31 cellular contexts compared by ENCODE assay signal in the genomic region with DNA sequence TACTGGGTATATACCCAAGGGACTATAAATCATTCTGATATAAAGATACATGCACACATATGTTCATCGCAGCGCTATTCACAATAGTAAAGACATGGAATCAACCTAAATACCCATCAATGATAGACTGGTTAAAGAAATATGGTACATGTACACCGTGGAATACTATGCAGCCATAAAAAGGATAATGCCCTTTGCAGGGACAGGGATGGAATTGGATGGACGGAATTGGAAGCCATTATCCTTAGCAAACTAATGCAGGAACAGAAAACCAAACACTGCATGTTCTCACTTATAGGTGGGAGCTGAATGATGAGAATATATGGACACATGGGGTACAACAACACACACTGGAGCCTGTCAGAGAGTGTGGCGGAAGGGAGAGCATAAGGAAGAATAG. TPM values are rescaled to one million over a fixed set of nuclear protein-coding genes. Genes with fewer than 3 reads are reported as not detected.
DNase-seq lines count a peak whose midpoint lies in the region; ATAC-seq, FAIRE-seq and TF ChIP-seq lines count a peak whose summit lies in the region.
"Had no signal": no experiment of that assay in that cellular context is flagged by ENCODE, and none has a peak within 500 bp of the region (broad histone marks: within the 10 kb centered on the region; RNA-seq: fewer than 3 reads in every experiment).

No MANE protein-coding gene starts in this region.

- CTCF ChIA-PET in HEK293 (lab: Yijun Ruan, JAX) (interaction anchor here (0.6 kb wide), 1 partner anchor 81 kb away, joined by 3 read pairs; no protein-coding TSS in a partner anchor), K562 (lab: Yijun Ruan, JAX; ENCODE audit: low intra/inter-chr PET ratio) (no interaction called here)

- H3K9me3 ChIP-seq in HEK293 (ENCODE audit: control insufficient read depth, insufficient read depth, low read depth, low read length) (no peaks in the 10 kb centered on the region), K562 (replicated peaks; ENCODE audit: control insufficient read depth, insufficient read depth, low read depth, low read length) (no peaks in the 10 kb centered on the region), adrenal gland (replicated peaks in 1 of 3) (no peaks in the 10 kb centered on the region)
- H3K9me3 ChIP-seq: A549, BE2C, BLaER1, Caco-2 had no signal

- no peaks in the 10 kb centered on the region for H3K36me3 ChIP-seq in HEK293 (ENCODE audit: control insufficient read depth in 2 of 2, insufficient read depth in 1 of 2, low read length in 2 of 2)
- no peaks in the 10 kb centered on the region for H3K36me3 ChIP-seq in K562 (ENCODE audit: control insufficient read depth, insufficient read depth, low read length)
- H3K36me3 ChIP-seq in adrenal gland (replicated peaks in 1 of 2) = no peaks in the 10 kb centered on the region
- H3K36me3 ChIP-seq: BE2C had no signal

- TF ChIP-seq POLR2A in K562 (conservative IDR thresholded peaks at IDR 0.05) (no peak), adrenal gland (IDR thresholded peaks at IDR 0.05) (no peak)

- DNase-seq in K562 (ENCODE audit: extremely low read depth in 1 of 4, low spot score in 3 of 4) (no peak), adrenal gland (no peak), HTR-8/SVneo (ENCODE audit: insufficient read length, low spot score) (no peak)
- DNase-seq: 8988T; ACHN; AML-193; BE2C; C1 segment of cervical spinal cord; Caco-2; Calu3; CD4-positive, alpha-beta memory T cell; CD4-positive, alpha-beta T cell; CD4-positive, CD25-positive, alpha-beta regulatory T cell; CD8-positive, alpha-beta memory T cell; CD8-positive, alpha-beta T cell; COR-L47; DMS 273 treated with DMSO at 0.1 percent for 48 hours; DMS153; DMS53; DMS79; DMS79 treated with DMSO at 0.1 percent for 48 hours; DND-41; EL had no signal

- no peaks in the 10 kb centered on the region for H4K20me1 ChIP-seq in K562 (replicated peaks; ENCODE audit: control insufficient read depth, insufficient read depth, low read length)
- H4K20me1 ChIP-seq: BLaER1; BLaER1 treated with 17β-estradiol and CSF1 and Interleukin-3, amounts not matched to agents 10 nM and 100 nM had no signal

- H3K27ac ChIP-seq in HEK293 (ENCODE audit: extremely low read depth, low read depth, low read length) = no peak overlapping the region
- H3K27ac ChIP-seq in K562 (ENCODE audit: extremely low read depth, low read depth, low read length) = no peak overlapping the region
- no peak overlapping the region for H3K27ac ChIP-seq in adrenal gland
- H3K27ac ChIP-seq: 22Rv1; A549; BLaER1; BLaER1 treated with 17β-estradiol and CSF1 and Interleukin-3, amounts not matched to agents 10 nM and 100 nM; C4-2B had no signal

- H3K4me1 ChIP-seq in HEK293 (ENCODE audit: control insufficient read depth, insufficient read depth, low read length) (no peaks in the 10 kb centered on the region), K562 (replicated peaks in 1 of 2; ENCODE audit: control insufficient read depth in 2 of 2, insufficient read depth in 2 of 2, low read length in 2 of 2) (no peaks in the 10 kb centered on the region), adrenal gland (replicated peaks in 1 of 2) (no peaks in the 10 kb centered on the region)
- H3K4me1 ChIP-seq: A549; BE2C; BLaER1; BLaER1 treated with 17β-estradiol and CSF1 and Interleukin-3, amounts not matched to agents 10 nM and 100 nM; Caco-2 had no signal

- no peak for TF ChIP-seq RAD21 in K562 (CRISPR knock-in tag; conservative IDR thresholded peaks at IDR 0.05 in 1 of 2, IDR thresholded peaks at IDR 0.05 in 1 of 2)

- ATAC-seq in K562 = no peak
- ATAC-seq: A549; CD8-positive, alpha-beta T cell had no signal

- 7% methylated on average over 5 of the region's 5 CpGs for WGBS in K562 (ENCODE audit: insufficient coverage, low coverage, missing lambda C conversion rate)
- WGBS in adrenal gland, 4 donors = 79 to 84% (median 83%) methylated on average over 5 of the region's 5 CpGs

- POLR2A ChIA-PET in HEK293 (lab: Yijun Ruan, JAX) = no interaction called here
- POLR2A ChIA-PET in K562 (lab: Yijun Ruan, JAX) = no interaction called here

- no TSS peak for BruUV-seq in K562 (replicated peaks; lab: Mats Ljungman, UMichigan)

- H2AFZ ChIP-seq in K562 (ENCODE audit: low read depth, low read length) = no peak overlapping the region

- no peak for TF ChIP-seq CTCF in HEK293 (tag by site-specific recombination; IDR thresholded peaks at IDR 0.05)
- TF ChIP-seq CTCF in K562 (IDR thresholded peaks at IDR 0.05 in 2 of 3, conservative IDR thresholded peaks at IDR 0.05 in 1 of 3; ENCODE audit: insufficient read depth in 2 of 3, low read depth in 1 of 3, low read length in 3 of 3) = no peak
- TF ChIP-seq CTCF in adrenal gland (IDR thresholded peaks at IDR 0.05) = no peak

- FAIRE-seq in K562 (lab: Jason Lieb, UNC) (no peak), HTR-8/SVneo (lab: Jason Lieb, UNC) (no peak)
- FAIRE-seq: A204.1, A549, D721Med had no signal

- H3K4me3 ChIP-seq in HEK293 (ENCODE audit: low read depth, low read length) = no peak overlapping the region
- H3K4me3 ChIP-seq in K562 = no peak overlapping the region
- no peak overlapping the region for H3K4me3 ChIP-seq in adrenal gland
- H3K4me3 ChIP-seq: A549; BLaER1; BLaER1 treated with 17β-estradiol and CSF1 and Interleukin-3, amounts not matched to agents 10 nM and 100 nM had no signal

- peaks cover 0 to 9% of the 10 kb centered on the region in 2 experiments; a peak in 1 of 5 replicates for H3K27me3 ChIP-seq in K562 (ENCODE audit: control insufficient read depth in 2 of 2, insufficient read depth in 2 of 2, low read length in 2 of 2)
- H3K27me3 ChIP-seq in adrenal gland = no peaks in the 10 kb centered on the region
- H3K27me3 ChIP-seq: BE2C; BLaER1; BLaER1 treated with 17β-estradiol and CSF1 and Interleukin-3, amounts not matched to agents 10 nM and 100 nM had no signal

- H3K9ac ChIP-seq in K562 (ENCODE audit: insufficient read depth in 1 of 2, low read depth in 2 of 2, low read length in 2 of 2) = no peak overlapping the region
- H3K9ac ChIP-seq: BLaER1; BLaER1 treated with 17β-estradiol and CSF1 and Interleukin-3, amounts not matched to agents 10 nM and 100 nM had no signal

- TF ChIP-seq EP300 in K562 (IDR thresholded peaks at IDR 0.05; ENCODE audit: low read length) = no peak

- in situ Hi-C loops in K562 (cut with MboI) = no loop called here

- H3K79me2 ChIP-seq in K562 (ENCODE audit: control insufficient read depth, insufficient read depth, low read length) = no peaks in the 10 kb centered on the region

- H3K4me2 ChIP-seq in K562 (ENCODE audit: insufficient read depth, low read length) = no peak overlapping the region
- H3K4me2 ChIP-seq: A549; BLaER1; BLaER1 treated with 17β-estradiol and CSF1 and Interleukin-3, amounts not matched to agents 10 nM and 100 nM had no signal

- intact Hi-C loops in K562 (cut with micrococcal nuclease) = no loop called here
- intact Hi-C loops in adrenal gland (cut with DNase I) = no loop called here

- no peaks in the 10 kb centered on the region for H3K9me1 ChIP-seq in K562 (ENCODE audit: control insufficient read depth, insufficient read depth, low read length)

TF ChIP-seq in HEK293, 187 proteins besides CTCF, POLR2A, EP300 and RAD21:
- peak; percentile 83 for TF ChIP-seq ZNF146 (tag by site-specific recombination; IDR thresholded peaks at IDR 0.05)
- TF ChIP-seq, protein P1, sequence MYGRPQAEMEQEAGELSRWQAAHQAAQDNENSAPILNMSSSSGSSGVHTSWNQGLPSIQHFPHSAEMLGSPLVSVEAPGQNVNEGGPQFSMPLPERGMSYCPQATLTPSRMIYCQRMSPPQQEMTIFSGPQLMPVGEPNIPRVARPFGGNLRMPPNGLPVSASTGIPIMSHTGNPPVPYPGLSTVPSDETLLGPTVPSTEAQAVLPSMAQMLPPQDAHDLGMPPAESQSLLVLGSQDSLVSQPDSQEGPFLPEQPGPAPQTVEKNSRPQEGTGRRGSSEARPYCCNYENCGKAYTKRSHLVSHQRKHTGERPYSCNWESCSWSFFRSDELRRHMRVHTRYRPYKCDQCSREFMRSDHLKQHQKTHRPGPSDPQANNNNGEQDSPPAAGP (tag by site-specific recombination; IDR thresholded peaks at IDR 0.05) = no peak
- TF ChIP-seq ZNF302 (tag by site-specific recombination; IDR thresholded peaks at IDR 0.05; ENCODE audit: low read depth) = no peak

TF ChIP-seq in K562, 482 proteins besides CTCF, POLR2A, EP300 and RAD21 (continues in another document):
- no peak for TF ChIP-seq NRF1 (conservative IDR thresholded peaks at IDR 0.05 in 1 of 2, IDR thresholded peaks at IDR 0.05 in 1 of 2)
- no peak for TF ChIP-seq EHMT2 (IDR thresholded peaks at IDR 0.05)
- no peak for TF ChIP-seq STAG1 (CRISPR knock-in tag; IDR thresholded peaks at IDR 0.05; ENCODE audit: borderline replicate concordance)
- no peak for TF ChIP-seq KAT8 (IDR thresholded peaks at IDR 0.05; ENCODE audit: low read depth)

RNA-seq across cellular contexts. Expression of gene DCK, which starts 55.9 kb away (rescaled TPM):
- total RNA-seq in K562 (2011; cell fraction: chromatin; rRNA removed; ENCODE audit: low replicate concordance) = 2.4 and 39.4 TPM in 2 replicates
- total RNA-seq in K562 (2011; cell fraction: nucleolus; rRNA removed) = 1.7 and 2.2 TPM in 2 replicates
- 3.5 and 7.2 TPM in 2 replicates for total RNA-seq in K562 (2011; cell fraction: nucleoplasm; rRNA removed)
- 11.3 and 14.2 TPM in 2 replicates for total RNA-seq in K562 (2014; rRNA removed)
- 21.8 and 24.9 TPM in 2 replicates for total RNA-seq in K562 (2014; rRNA removed; fragmentation: Illumina TruSeq; extraction: Trizol)
- 19.3 and 20.9 TPM in 2 replicates for total RNA-seq in K562 (2015; rRNA removed; fragmentation: Illumina TruSeq; extraction: Trizol)
- total RNA-seq in K562 (2021) = 18.1 and 18.5 TPM in 2 replicates
- 12.0 and 14.4 TPM in 2 replicates for polyA plus RNA-seq in K562 (2011; rRNA removed)
- polyA plus RNA-seq in K562 (2011; cell fraction: cytosol; rRNA removed) = 3.3 and 6.8 TPM in 2 replicates
- polyA plus RNA-seq in K562 (2011; cell fraction: nucleus; rRNA removed) = 2.4 and 3.8 TPM in 2 replicates
- 14.8 and 21.4 TPM in 2 replicates for polyA plus RNA-seq in K562 (2012)
- 21.1 and 25.8 TPM in 2 replicates for polyA plus RNA-seq in K562 (2014; fragmentation: Illumina TruSeq; extraction: Trizol)
- polyA plus RNA-seq in K562 (2014; fragmentation: Nextera tagmentation; extraction: Ambion mirVana) = 10 to 100 TPM; 19.6 to 21.2 TPM
- 15.8 and 16.7 TPM in 2 replicates for polyA plus RNA-seq in K562 (2014; rRNA removed)
- polyA minus RNA-seq in K562 (2011; rRNA and poly(A)+ RNA removed) = 8.5 and 11.5 TPM in 2 replicates
- 6.8 and 8.3 TPM in 2 replicates for polyA minus RNA-seq in K562 (2011; cell fraction: cytosol; rRNA and poly(A)+ RNA removed)
- polyA minus RNA-seq in K562 (2011; cell fraction: nucleus; rRNA and poly(A)+ RNA removed) = 2.4 and 4.7 TPM in 2 replicates
- total RNA-seq in adrenal gland = 10 to 100 TPM in 7 of 8 donors, 1 to 10 TPM in 1; 9.8 to 21.0 (median 11.4) TPM
- 10 to 100 TPM in 1 of 3 donors, 1 to 10 TPM in 2; 2.5 to 18.1 (median 4.9) TPM for polyA plus RNA-seq in adrenal gland

Comparison
In these comparisons a context has a peak if more than half of its experiments do, and no peak if none do; other contexts are left out.
1. Of the 44 proteins assayed by ChIP-seq in both K562 and HEK293: peak only in K562: none; only in HEK293: none; in both: ZNF146; in neither: 43.